ENCODE assay signal across 10 cellular contexts in genomic region chr3:5051772-5052171, GRCh38.
A peak's percentile ranks its signal among the peaks of the same experiment; 100 is the strongest.
DNase-seq lines count a peak whose midpoint lies in the region; ATAC-seq and TF ChIP-seq lines count a peak whose summit lies in the region.
"Had no signal": no experiment of that assay in that cellular context is flagged by ENCODE, and none has a peak within 500 bp of the region (broad histone marks: within the 10 kb centered on the region; RNA-seq: fewer than 3 reads in every experiment).

No MANE protein-coding gene starts in this region.

- H3K9me3 Mint-ChIP-seq in natural killer cell treated with Interleukin-12 subunit alpha and Interleukin-12 subunit beta and Interleukin-15 and Interleukin-18, amount 100 ng/mL, for 72 hours: peaks cover 8% of the 10 kb centered on the region
- no peaks in the 10 kb centered on the region for H3K9me3 Mint-ChIP-seq in Caco-2 (ENCODE audit: unreplicated experiment)

- intact Hi-C loops in Caco-2 (cut with micrococcal nuclease; ENCODE audit: unreplicated experiment): loop anchor here (10.0 kb wide), 1 partner anchor 267 kb away; no protein-coding TSS in a partner anchor

- POLR2A ChIA-PET in Caco-2 (lab: Charles Lee): no interaction called here

- TF ChIP-seq CTCF in Caco-2 (IDR thresholded peaks at IDR 0.05; ENCODE audit: insufficient read depth in 1 of 2, low read depth in 1 of 2, low read length in 1 of 2, severe bottlenecking in 1 of 2, unreplicated experiment in 1 of 2): no peak

- peak overlapping the region; percentile 91 to 94 for H3K27ac Mint-ChIP-seq in natural killer cell treated with Interleukin-12 subunit alpha and Interleukin-12 subunit beta and Interleukin-15 and Interleukin-18, amount 100 ng/mL, for 72 hours
- no peak overlapping the region for H3K27ac Mint-ChIP-seq in Caco-2 (ENCODE audit: unreplicated experiment)

- H3K27me3 Mint-ChIP-seq in natural killer cell treated with Interleukin-12 subunit alpha and Interleukin-12 subunit beta and Interleukin-15 and Interleukin-18, amount 100 ng/mL, for 72 hours: no peaks in the 10 kb centered on the region
- H3K27me3 Mint-ChIP-seq in Caco-2 (ENCODE audit: insufficient read depth, unreplicated experiment): no peaks in the 10 kb centered on the region

- CTCF ChIA-PET in Caco-2 (lab: Charles Lee): no interaction called here

- BruUV-seq in Caco-2 (replicated peaks; lab: Mats Ljungman, UMichigan): no TSS peak

- H3K36me3 Mint-ChIP-seq in natural killer cell treated with Interleukin-12 subunit alpha and Interleukin-12 subunit beta and Interleukin-15 and Interleukin-18, amount 100 ng/mL, for 72 hours: peaks cover 32% of the 10 kb centered on the region
- no peaks in the 10 kb centered on the region for H3K36me3 Mint-ChIP-seq in Caco-2 (ENCODE audit: insufficient read depth, unreplicated experiment)

- H3K4me3 ChIP-seq in Caco-2 (ENCODE audit: low read depth, low read length): no peak overlapping the region

- peak overlapping the region; percentile 67 for H3K4me3 Mint-ChIP-seq in natural killer cell treated with Interleukin-12 subunit alpha and Interleukin-12 subunit beta and Interleukin-15 and Interleukin-18, amount 100 ng/mL, for 72 hours
- H3K4me3 Mint-ChIP-seq in Caco-2 (ENCODE audit: unreplicated experiment): no peak overlapping the region

- H3K4me1 Mint-ChIP-seq in natural killer cell treated with Interleukin-12 subunit alpha and Interleukin-12 subunit beta and Interleukin-15 and Interleukin-18, amount 100 ng/mL, for 72 hours (ENCODE audit: low read depth in 2 of 2): peaks cover 57 to 59% of the 10 kb centered on the region in 2 donors
- no peaks in the 10 kb centered on the region for H3K4me1 Mint-ChIP-seq in Caco-2 (ENCODE audit: low read depth, unreplicated experiment)

- no peaks in the 10 kb centered on the region for H3K36me3 ChIP-seq in Caco-2 (ENCODE audit: control insufficient read depth, insufficient read depth, low read length)

- ATAC-seq in GM18867 (IDR thresholded peaks at IDR 0.05; ENCODE audit: unreplicated experiment) (peak; percentile 87), GM21529 (IDR thresholded peaks at IDR 0.05; ENCODE audit: unreplicated experiment) (peak; percentile 55)
- peak; percentile 87 to 92 for ATAC-seq in natural killer cell treated with Interleukin-12 subunit alpha and Interleukin-12 subunit beta and Interleukin-15 and Interleukin-18, amount 100 ng/mL, for 72 hours

- H3K4me1 ChIP-seq in Caco-2: no peaks in the 10 kb centered on the region

- 0 out of 2 replicates have a peak, but pooled peaks cover 3% of the 10 kb centered on the region for H3K9me3 ChIP-seq in Caco-2

- DNase-seq in NCI-H1105 (lab: John Stamatoyannopoulos, UW) (peak; percentile 51), NCI-H526 (lab: John Stamatoyannopoulos, UW) (no peak), kidney tubule cell (ENCODE audit: low spot score) (no peak), Caco-2 (no peak)
- peak; percentile 87 for DNase-seq in natural killer cell treated with Interleukin-12 subunit alpha and Interleukin-12 subunit beta and Interleukin-15 and Interleukin-18, amount 100 ng/mL, for 72 hours (ENCODE audit: low spot score)
- DNase-seq: amygdala; NCI-H1092; stimulated activated CD4-positive, alpha-beta T cell treated with anti-CD3 and anti-CD28 coated beads, Interleukin-15, amount 100 ng/mL, for 24 hours had no signal

- no peaks in the 10 kb centered on the region for H3K27me3 ChIP-seq in Caco-2 (replicated peaks; ENCODE audit: control insufficient read depth, insufficient read depth, low read length)

Comparison
In these comparisons a context has a peak if more than half of its experiments do, and no peak if none do; other contexts are left out.
1. DNase-seq: peak in NCI-H1105 (single experiment) and natural killer cell treated with Interleukin-12 subunit alpha and Interleukin-12 subunit beta and Interleukin-15 and Interleukin-18, amount 100 ng/mL, for 72 hours (single experiment); none in NCI-H526 (0 of 2), kidney tubule cell (single experiment) and Caco-2 (0 of 2).
2. Peak in every context shown above with its lines, with median percentiles within 50 percentile points of each other: ATAC-seq.